ENCODE assay signal across 8 cellular contexts in genomic region chr17:47830396-47830907, GRCh38. TPM values are rescaled to one million over a fixed set of nuclear protein-coding genes. Genes with fewer than 3 reads are reported as not detected.
DNase-seq lines count a peak whose midpoint lies in the region; ATAC-seq and TF ChIP-seq lines count a peak whose summit lies in the region.

No MANE protein-coding gene starts in this region.

- peaks cover 17% of the 10 kb centered on the region for H3K4me1 ChIP-seq in PC-3 (ENCODE audit: insufficient read depth, low read length)
- peaks cover 21 to 22% of the 10 kb centered on the region in 2 experiments for H3K4me1 ChIP-seq in neutrophil (ENCODE audit: control insufficient read depth in 1 of 2, insufficient read depth in 1 of 2, low read depth in 1 of 2, low read length in 1 of 2)

- POLR2A ChIA-PET in CD4-positive, alpha-beta T cell (lab: Charles Lee): interaction anchor here (0.9 to 2.5 kb wide), 9 partner anchors 8 to 181 kb away, joined by 3 to 53 read pairs (median 10); partner anchors contain the start of genes KPNB1, OSBPL7, PNPO and SCRN2
- POLR2A ChIA-PET in PC-3 (lab: Charles Lee; ENCODE audit: unreplicated experiment): interaction anchor here (0.6 kb wide), 1 partner anchor 63 kb away, joined by 3 read pairs; no protein-coding TSS in a partner anchor

- peak overlapping the region; percentile 95 for H3K4me2 ChIP-seq in PC-3 (ENCODE audit: low read length)

- DNase-seq in CD4-positive, alpha-beta T cell: no peak
- no peak for DNase-seq in PC-3
- DNase-seq in endothelial cell (ENCODE audit: low spot score): no peak
- no peak for DNase-seq in stimulated activated naive CD4-positive, alpha-beta T cell treated with Interleukin-2 at 50 U/mL for 16 hours (lab: John Stamatoyannopoulos, UW)
- DNase-seq in RPMI8226: no peak
- no peak for DNase-seq in cerebellar nuclear complex (lab: John Stamatoyannopoulos, UW)
- DNase-seq in NCI-H1092 treated with DMSO at 0.1 percent for 48 hours (lab: John Stamatoyannopoulos, UW): no peak

- H3F3A ChIP-seq in PC-3 (ENCODE audit: low read length, unreplicated experiment): no peaks in the 10 kb centered on the region

- peak overlapping the region; percentile 78 for H3K27ac ChIP-seq in CD4-positive, alpha-beta T cell (ENCODE audit: low read depth, low read length)
- peak overlapping the region; percentile 11 for H3K27ac ChIP-seq in PC-3 (ENCODE audit: low read length)
- H3K27ac ChIP-seq in neutrophil: peak overlapping the region; percentile 89

- H2AFZ ChIP-seq in PC-3 (ENCODE audit: low read length): no peak overlapping the region

- peaks cover 53% of the 10 kb centered on the region for H3K4me1 Mint-ChIP-seq in CD4-positive, alpha-beta T cell (ENCODE audit: low read depth)
- peaks cover 48% of the 10 kb centered on the region for H3K4me1 Mint-ChIP-seq in endothelial cell (ENCODE audit: unreplicated experiment)

- no peaks in the 10 kb centered on the region for H3K9me3 ChIP-seq in CD4-positive, alpha-beta T cell (ENCODE audit: control insufficient read depth, low read length)
- H3K9me3 ChIP-seq in PC-3 (ENCODE audit: low read length) (no peaks in the 10 kb centered on the region), neutrophil (no peaks in the 10 kb centered on the region)

- no peaks in the 10 kb centered on the region for H3K9me3 Mint-ChIP-seq in CD4-positive, alpha-beta T cell
- no peaks in the 10 kb centered on the region for H3K9me3 Mint-ChIP-seq in endothelial cell (ENCODE audit: unreplicated experiment)

- peaks cover 44% of the 10 kb centered on the region for H3K36me3 Mint-ChIP-seq in CD4-positive, alpha-beta T cell (ENCODE audit: low read depth)
- peaks cover 19% of the 10 kb centered on the region for H3K36me3 Mint-ChIP-seq in endothelial cell (ENCODE audit: low read depth, unreplicated experiment)

- H3K36me3 ChIP-seq in PC-3 (ENCODE audit: low read depth, low read length): peaks cover 24% of the 10 kb centered on the region
- peaks cover 30% of the 10 kb centered on the region for H3K36me3 ChIP-seq in neutrophil

- no peak for TF ChIP-seq CTCF in CD4-positive, alpha-beta T cell (IDR thresholded peaks at IDR 0.05)
- TF ChIP-seq CTCF in PC-3 (conservative IDR thresholded peaks at IDR 0.05; ENCODE audit: low read depth, low read length) (no peak), endothelial cell (IDR thresholded peaks at IDR 0.05; ENCODE audit: unreplicated experiment) (no peak), neutrophil (IDR thresholded peaks at IDR 0.05) (no peak)

- CTCF ChIA-PET in CD4-positive, alpha-beta T cell (lab: Charles Lee): interaction anchor here (0.6 to 2.3 kb wide), 6 partner anchors 9 to 901 kb away, joined by 3 to 20 read pairs (median 9); partner anchors contain the start of genes CDK5RAP3, OSBPL7 and SCRN2
- CTCF ChIA-PET in PC-3 (lab: Charles Lee): interaction anchor here (0.9 kb wide), 1 partner anchor 14 kb away, joined by 3 read pairs; no protein-coding TSS in a partner anchor

- intact Hi-C loops in CD4-positive, alpha-beta T cell (cut with DNase I, micrococcal nuclease): loop anchor here (2.0 to 10.0 kb wide), 3 partner anchors 64 to 274 kb away; partner anchors contain the start of genes CBX1 (in 1 of the 2) and SNX11 (in 1 of the 2)
- intact Hi-C loops in PC-3 (cut with micrococcal nuclease): loop anchor here (2.0 kb wide), 1 partner anchor 54 kb away; no protein-coding TSS in a partner anchor

- no TSS peak for BruUV-seq in PC-3 (replicated peaks; lab: Mats Ljungman, UMichigan)

- no peaks in the 10 kb centered on the region for H3K27me3 Mint-ChIP-seq in CD4-positive, alpha-beta T cell
- peaks cover 13% of the 10 kb centered on the region for H3K27me3 Mint-ChIP-seq in endothelial cell (ENCODE audit: unreplicated experiment)

- peak overlapping the region; percentile 89 for H3K4me3 Mint-ChIP-seq in CD4-positive, alpha-beta T cell
- H3K4me3 Mint-ChIP-seq in endothelial cell (ENCODE audit: unreplicated experiment): peak overlapping the region; percentile 98

- peak overlapping the region; percentile 78 for H3K27ac Mint-ChIP-seq in CD4-positive, alpha-beta T cell
- peak overlapping the region; percentile 97 for H3K27ac Mint-ChIP-seq in endothelial cell (ENCODE audit: unreplicated experiment)

- H3K4me3 ChIP-seq in PC-3 (ENCODE audit: low read length): peak overlapping the region; percentile 71
- peak overlapping the region; percentile 74 to 91 for H3K4me3 ChIP-seq in neutrophil (ENCODE audit: low read depth in 1 of 2, low read length in 1 of 2)

- no peak for ATAC-seq in CD4-positive, alpha-beta T cell (ENCODE audit: poor library complexity)
- ATAC-seq in PC-3: no peak

- H4K20me1 ChIP-seq in PC-3 (ENCODE audit: low read length): no peaks in the 10 kb centered on the region

- H3K27me3 ChIP-seq in CD4-positive, alpha-beta T cell (ENCODE audit: control insufficient read depth, insufficient read depth, low read length): no peaks in the 10 kb centered on the region
- H3K27me3 ChIP-seq in PC-3 (ENCODE audit: low read length) (no peaks in the 10 kb centered on the region), neutrophil (no peaks in the 10 kb centered on the region)

- H3K9me2 ChIP-seq in PC-3 (replicated peaks; ENCODE audit: low read length): no peaks in the 10 kb centered on the region

- H3K9ac ChIP-seq in PC-3 (ENCODE audit: low read length): peak overlapping the region; percentile 74

- H3K79me2 ChIP-seq in PC-3 (ENCODE audit: low read length): peaks cover 28% of the 10 kb centered on the region

RNA-seq across cellular contexts. Expression of gene MRPL10, which starts 0.9 kb away (rescaled TPM):
- total RNA-seq in CD4-positive, alpha-beta T cell: 10 to 100 TPM; 49.0 to 51.4 TPM
- total RNA-seq in PC-3 (2014; rRNA removed) (54.5 and 74.2 TPM in 2 replicates), endothelial cell (ENCODE audit: unreplicated experiment) (56.3 TPM)

RNA-seq across cellular contexts. Expression of gene LRRC46, which starts 1.0 kb away (rescaled TPM):
- under 1 TPM; 0.42 to 0.85 TPM for total RNA-seq in CD4-positive, alpha-beta T cell
- total RNA-seq in PC-3 (2014; rRNA removed): 0.44 and 1.2 TPM in 2 replicates
- 1.0 TPM for total RNA-seq in endothelial cell (ENCODE audit: unreplicated experiment)

RNA-seq across cellular contexts. Expression of gene OSBPL7, which starts 8.9 kb away (rescaled TPM):
- 10 to 100 TPM; 30.1 to 30.8 TPM for total RNA-seq in CD4-positive, alpha-beta T cell
- total RNA-seq in PC-3 (2014; rRNA removed) (18.4 and 22.1 TPM in 2 replicates), endothelial cell (ENCODE audit: unreplicated experiment) (28.0 TPM)

RNA-seq across cellular contexts. Expression of gene SCRN2, which starts 10.6 kb away (rescaled TPM):
- 10 to 100 TPM; 15.3 to 17.2 TPM for total RNA-seq in CD4-positive, alpha-beta T cell
- total RNA-seq in PC-3 (2014; rRNA removed): 44.0 and 47.9 TPM in 2 replicates
- 44.8 TPM for total RNA-seq in endothelial cell (ENCODE audit: unreplicated experiment)

RNA-seq across cellular contexts. Expression of gene SP6, which starts 20.5 kb away (rescaled TPM):
- under 1 TPM; 0.17 to 0.27 TPM for total RNA-seq in CD4-positive, alpha-beta T cell
- total RNA-seq in PC-3 (2014; rRNA removed) (3.1 and 3.9 TPM in 2 replicates), endothelial cell (ENCODE audit: unreplicated experiment) (30.7 TPM)

Comparison
In these comparisons a context has a peak if more than half of its experiments do, and no peak if none do; other contexts are left out.
1. H3K27ac ChIP-seq: peak in every context shown above with its lines; median percentile 89 in neutrophil; 78 in CD4-positive, alpha-beta T cell; 11 in PC-3.